1 cellular context compared by ENCODE assay signal in genomic region chr16:28924762-28925385, GRCh38.
TF ChIP-seq lines count a peak whose summit lies in the region.

Gene RABEP2 (minus strand): TSS chr16:28925238. CDS start chr16:28925163, 75 bp downstream.

TF ChIP-seq in HepG2, 621 proteins besides CTCF, POLR2A, EP300 and RAD21 (continued from another document and continues in another):
- 0 out of 2 replicates have a peak, but pooled peaks have one; percentile 52 for TF ChIP-seq ZNF704 (CRISPR knock-in tag; IDR thresholded peaks at IDR 0.05; ENCODE audit: borderline replicate concordance)
- peak; percentile 12; the same call in 1 of the 2 replicates for TF ChIP-seq MEF2D (CRISPR knock-in tag; IDR thresholded peaks at IDR 0.05)
- TF ChIP-seq ZBTB42 (CRISPR knock-in tag; IDR thresholded peaks at IDR 0.05) = no peak
- TF ChIP-seq SNAPC2 (CRISPR knock-in tag; IDR thresholded peaks at IDR 0.05) = no peak
- TF ChIP-seq MXI1 (IDR thresholded peaks at IDR 0.05; ENCODE audit: borderline replicate concordance, low read depth, low read length) = peak; percentile 52; the same call in 1 of the 3 replicates
- no peak for TF ChIP-seq MAFK (conservative IDR thresholded peaks at IDR 0.05 in 1 of 2, IDR thresholded peaks at IDR 0.05 in 1 of 2; ENCODE audit: low read length in 2 of 2)
- TF ChIP-seq TOE1 (CRISPR knock-in tag; IDR thresholded peaks at IDR 0.05) = no peak; the same call in 1 of the 2 replicates
- no peak for TF ChIP-seq ZSCAN31 (CRISPR knock-in tag; IDR thresholded peaks at IDR 0.05; ENCODE audit: low read depth)
- no peak for TF ChIP-seq SRSF1 (optimal IDR thresholded peaks at IDR 0.05; ENCODE audit: low read depth, low read length)
- no peak for TF ChIP-seq DZIP1 (CRISPR knock-in tag; IDR thresholded peaks at IDR 0.05)
- TF ChIP-seq NR2C2 (CRISPR knock-in tag; IDR thresholded peaks at IDR 0.05; ENCODE audit: borderline replicate concordance) = no peak; the same call in 1 of the 2 replicates
- 0 out of 2 replicates have a peak, but pooled peaks have one; percentile 16 for TF ChIP-seq ZNF44 (CRISPR knock-in tag; IDR thresholded peaks at IDR 0.05)
- TF ChIP-seq E2F5 (CRISPR knock-in tag; conservative IDR thresholded peaks at IDR 0.05) = no peak
- TF ChIP-seq ZNF253 (CRISPR knock-in tag; IDR thresholded peaks at IDR 0.05; ENCODE audit: borderline replicate concordance) = no peak
- TF ChIP-seq SYNCRIP (IDR thresholded peaks at IDR 0.05; ENCODE audit: insufficient read depth, low read depth, low read length) = no peak
- TF ChIP-seq ZSCAN21 (CRISPR knock-in tag; IDR thresholded peaks at IDR 0.05; ENCODE audit: borderline replicate concordance) = 0 out of 2 replicates have a peak, but pooled peaks have one; percentile 18
- peak; percentile 69 for TF ChIP-seq ZNF263 (CRISPR knock-in tag; IDR thresholded peaks at IDR 0.05)
- peak; percentile 20; the same call in 1 of the 2 replicates for TF ChIP-seq GTF3A (CRISPR knock-in tag; conservative IDR thresholded peaks at IDR 0.05)
- TF ChIP-seq NFKB2 (CRISPR knock-in tag; IDR thresholded peaks at IDR 0.05; ENCODE audit: borderline replicate concordance) = peak; percentile 89; the same call in 1 of the 2 replicates
- no peak; the same call in 1 of the 2 replicates for TF ChIP-seq ZNF609 (CRISPR knock-in tag; IDR thresholded peaks at IDR 0.05; ENCODE audit: borderline replicate concordance)
- no peak for TF ChIP-seq ZFP82 (CRISPR knock-in tag; IDR thresholded peaks at IDR 0.05; ENCODE audit: borderline replicate concordance)
- no peak for TF ChIP-seq ARID5B (CRISPR knock-in tag; IDR thresholded peaks at IDR 0.05)
- TF ChIP-seq ZNF563 (CRISPR knock-in tag; IDR thresholded peaks at IDR 0.05) = no peak; the same call in 1 of the 2 replicates
- 0 out of 2 replicates have a peak, but pooled peaks have one; percentile 13 for TF ChIP-seq CAMTA2 (CRISPR knock-in tag; IDR thresholded peaks at IDR 0.05; ENCODE audit: borderline replicate concordance)
- no peak for TF ChIP-seq CENPX (CRISPR knock-in tag; IDR thresholded peaks at IDR 0.05)
- TF ChIP-seq BCLAF1 (IDR thresholded peaks at IDR 0.05) = no peak
- TF ChIP-seq TBX3 (IDR thresholded peaks at IDR 0.05; ENCODE audit: borderline replicate concordance) = peak; percentile 32; the same call in 1 of the 2 replicates
- peak; percentile 79 for TF ChIP-seq ZBTB43 (CRISPR knock-in tag; conservative IDR thresholded peaks at IDR 0.05)
- TF ChIP-seq TSC22D2 (CRISPR knock-in tag; IDR thresholded peaks at IDR 0.05; ENCODE audit: borderline replicate concordance) = no peak
- TF ChIP-seq CREM (IDR thresholded peaks at IDR 0.05) = no peak
- TF ChIP-seq CREM (CRISPR knock-in tag; IDR thresholded peaks at IDR 0.05) = no peak
- no peak for TF ChIP-seq HMG20B (CRISPR knock-in tag; conservative IDR thresholded peaks at IDR 0.05)
- no peak for TF ChIP-seq CHD2 (IDR thresholded peaks at IDR 0.05; ENCODE audit: low read depth, low read length)
- no peak for TF ChIP-seq ZSCAN29 (CRISPR knock-in tag; conservative IDR thresholded peaks at IDR 0.05)
- TF ChIP-seq ZNF777 (CRISPR knock-in tag; IDR thresholded peaks at IDR 0.05) = peak; percentile 65; the same call in 1 of the 2 replicates
- TF ChIP-seq PHF5A (CRISPR knock-in tag; IDR thresholded peaks at IDR 0.05; ENCODE audit: low read depth, unreplicated experiment) = no peak
- no peak for TF ChIP-seq NFKBIZ (CRISPR knock-in tag; IDR thresholded peaks at IDR 0.05)
- TF ChIP-seq ZNF607 (CRISPR knock-in tag; IDR thresholded peaks at IDR 0.05; ENCODE audit: borderline replicate concordance) = no peak
- no peak for TF ChIP-seq SMAD9 (CRISPR knock-in tag; IDR thresholded peaks at IDR 0.05)
- no peak for TF ChIP-seq BRCA1 (CRISPR knock-in tag; IDR thresholded peaks at IDR 0.05)
- no peak; the same call in 1 of the 2 replicates for TF ChIP-seq ZNF543 (CRISPR knock-in tag; IDR thresholded peaks at IDR 0.05)
- TF ChIP-seq PHB2 (IDR thresholded peaks at IDR 0.05; ENCODE audit: partially characterized antibody) = no peak
- no peak for TF ChIP-seq ZNF572 (CRISPR knock-in tag; IDR thresholded peaks at IDR 0.05)
- no peak for TF ChIP-seq NR2F1 (CRISPR knock-in tag; IDR thresholded peaks at IDR 0.05)
- TF ChIP-seq PITX1 (CRISPR knock-in tag; IDR thresholded peaks at IDR 0.05) = 0 out of 2 replicates have a peak, but pooled peaks have one; percentile 12
- no peak; the same call in 1 of the 2 replicates for TF ChIP-seq ZFP36L1 (CRISPR knock-in tag; IDR thresholded peaks at IDR 0.05)
- no peak for TF ChIP-seq SMAD3 (CRISPR knock-in tag; IDR thresholded peaks at IDR 0.05)
- no peak for TF ChIP-seq FOXA1 (IDR thresholded peaks at IDR 0.05)
- TF ChIP-seq FOXA1 (CRISPR knock-in tag; IDR thresholded peaks at IDR 0.05) = 0 out of 2 replicates have a peak, but pooled peaks have one; percentile 3
- no peak for TF ChIP-seq NR2F2 (IDR thresholded peaks at IDR 0.05; ENCODE audit: borderline replicate concordance, low read depth)
- TF ChIP-seq WIZ (CRISPR knock-in tag; IDR thresholded peaks at IDR 0.05) = peak; percentile 92
